17 cellular contexts compared by ENCODE assay signal in genomic region chr22:24976442-24977218, GRCh38. TPM values are rescaled to one million over a fixed set of nuclear protein-coding genes. Genes with fewer than 3 reads are reported as not detected.
A peak's percentile ranks its signal among the peaks of the same experiment; 100 is the strongest.
DNase-seq lines count a peak whose midpoint lies in the region; ATAC-seq and TF ChIP-seq lines count a peak whose summit lies in the region.
"Had no signal": no experiment of that assay in that cellular context is flagged by ENCODE, and none has a peak within 500 bp of the region (broad histone marks: within the 10 kb centered on the region; RNA-seq: fewer than 3 reads in every experiment).

No MANE protein-coding gene starts in this region.

- POLR2A ChIA-PET in RWPE1 (lab: Yijun Ruan, JAX; ENCODE audit: low non-redundant PET) = interaction anchor here (0.5 kb wide), 1 partner anchor 19 kb away, joined by 10 read pairs; no protein-coding TSS in a partner anchor

- ATAC-seq in GM19395 (IDR thresholded peaks at IDR 0.05; ENCODE audit: unreplicated experiment) (no peak), GM21447 (IDR thresholded peaks at IDR 0.05; ENCODE audit: unreplicated experiment) (no peak)

- H3K36me3 ChIP-seq in muscle layer of duodenum (ENCODE audit: control insufficient read depth in 1 of 2, insufficient read depth in 2 of 2, low read length in 2 of 2) (no peaks in the 10 kb centered on the region), tibial nerve (no peaks in the 10 kb centered on the region)

- CTCF ChIA-PET in RWPE1 (lab: Yijun Ruan, JAX) = no interaction called here

- TF ChIP-seq POLR2A in tibial nerve (IDR thresholded peaks at IDR 0.05) = no peak

- WGBS in tibial nerve, 2 donors = 45 to 55% methylated on average over 17 to 18 of the region's 18 CpGs

- H3K27me3 ChIP-seq in muscle layer of duodenum (ENCODE audit: low read depth, low read length) (no peaks in the 10 kb centered on the region), tibial nerve (no peaks in the 10 kb centered on the region)

- no peak for TF ChIP-seq EP300 in tibial nerve (IDR thresholded peaks at IDR 0.05)

- no peaks in the 10 kb centered on the region for H3K9me3 ChIP-seq in muscle layer of duodenum (ENCODE audit: control insufficient read depth in 1 of 2, low read length in 2 of 2)
- H3K9me3 ChIP-seq in tibial nerve = no peaks in the 10 kb centered on the region

- DNase-seq in RWPE1 (ENCODE audit: low spot score) (no peak), epithelial cell of esophagus (ENCODE audit: low read depth) (peak; percentile 81), tibial nerve (ENCODE audit: low spot score in 2 of 2) (no peak), NCI-H2171 (lab: John Stamatoyannopoulos, UW) (no peak), epidermal melanocyte (ENCODE audit: insufficient read length, low spot score) (no peak)
- DNase-seq: activated T-cell treated with anti-CD3 and anti-CD28 coated beads, Interleukin-2, amount 50 U/mL, for 48 hours; CD4-positive, alpha-beta memory T cell; dermis blood vessel endothelial cell; H7; NCI-H446; SHP77; stimulated activated CD4-positive, alpha-beta T cell treated with anti-CD3 and anti-CD28 coated beads, Interleukin-4, amount 100 ng/mL, for 24 hours had no signal

- peaks cover 20 to 21% of the 10 kb centered on the region in 2 donors for H3K4me1 ChIP-seq in muscle layer of duodenum (ENCODE audit: control insufficient read depth in 1 of 2, insufficient read depth in 2 of 2, low read length in 2 of 2)
- H3K4me1 ChIP-seq in tibial nerve = peaks cover 0 to 65% (median 34%) of the 10 kb centered on the region in 4 donors

- H3K4me3 ChIP-seq in epithelial cell of esophagus (ENCODE audit: low read length) (peak overlapping the region; percentile 13), muscle layer of duodenum (ENCODE audit: low read depth in 1 of 2, low read length in 2 of 2) (no peak overlapping the region), tibial nerve (peak overlapping the region in 1 of 4 donors; percentile 1)

- no peak for TF ChIP-seq CTCF in RWPE1 (conservative IDR thresholded peaks at IDR 0.05; ENCODE audit: low read depth)
- no peak for TF ChIP-seq CTCF in epithelial cell of esophagus (IDR thresholded peaks at IDR 0.05; ENCODE audit: insufficient read depth, low read depth, low read length, missing control alignments)
- no peak for TF ChIP-seq CTCF in tibial nerve (IDR thresholded peaks at IDR 0.05)

- peak overlapping the region; percentile 99 for H3K27ac ChIP-seq in RWPE1
- peak overlapping the region; percentile 86 for H3K27ac ChIP-seq in muscle layer of duodenum (ENCODE audit: low read length)
- peak overlapping the region; percentile 81 to 93 (median 92) for H3K27ac ChIP-seq in tibial nerve
- H3K27ac ChIP-seq: VCaP had no signal

RNA-seq across cellular contexts. Expression of gene KIAA1671, which starts 24.1 kb away (rescaled TPM):
- total RNA-seq in tibial nerve = 10 to 100 TPM; 30.6 to 52.7 (median 39.9) TPM

RNA-seq across cellular contexts. Expression of gene LHFPL7, which starts 30.1 kb away (rescaled TPM):
- total RNA-seq in tibial nerve = not detected
- total RNA-seq: CD4-positive, alpha-beta memory T cell; dermis blood vessel endothelial cell; H7; neural crest cell had no signal
